In genomic region chr4:25441519-25442117, GRCh38 we compare ENCODE assay signal across 8 cellular contexts.
DNase-seq lines count a peak whose midpoint lies in the region; ATAC-seq and TF ChIP-seq lines count a peak whose summit lies in the region.

No MANE protein-coding gene starts in this region.

- no peak overlapping the region for H3K4me3 ChIP-seq in fibroblast of villous mesenchyme (ENCODE audit: low read depth, low read length)

- peak; percentile 67 for TF ChIP-seq CTCF in GM10266 (IDR thresholded peaks at IDR 0.05; ENCODE audit: control insufficient read depth, insufficient read depth, low read depth, missing control alignments)
- peak; percentile 78 for TF ChIP-seq CTCF in fibroblast of villous mesenchyme (IDR thresholded peaks at IDR 0.05; ENCODE audit: insufficient read depth, low read depth, low read length)
- peak; percentile 85 for TF ChIP-seq CTCF in osteocyte (IDR thresholded peaks at IDR 0.05)

- H3K27me3 Mint-ChIP-seq in osteocyte (ENCODE audit: unreplicated experiment) = no peaks in the 10 kb centered on the region

- H3K9me3 Mint-ChIP-seq in osteocyte (ENCODE audit: unreplicated experiment) = no peaks in the 10 kb centered on the region

- no peaks in the 10 kb centered on the region for H3K36me3 Mint-ChIP-seq in osteocyte (ENCODE audit: unreplicated experiment)

- no peak for ATAC-seq in GM19467 (IDR thresholded peaks at IDR 0.05; ENCODE audit: unreplicated experiment)

- H3K27ac Mint-ChIP-seq in osteocyte (ENCODE audit: unreplicated experiment) = no peak overlapping the region

- peaks cover 6% of the 10 kb centered on the region for H3K4me1 Mint-ChIP-seq in osteocyte (ENCODE audit: unreplicated experiment)

- no peak overlapping the region for H3K4me3 Mint-ChIP-seq in osteocyte (ENCODE audit: unreplicated experiment)

- DNase-seq in 8988T (peak; percentile 29), GM10266 (ENCODE audit: extremely low spot score) (peak; percentile 30), NCI-H146 (lab: John Stamatoyannopoulos, UW) (peak; percentile 74), SW 1271 (lab: John Stamatoyannopoulos, UW) (peak; percentile 34 to 41), fibroblast of villous mesenchyme (ENCODE audit: low read depth) (peak; percentile 56), osteocyte (ENCODE audit: extremely low spot score, unreplicated experiment) (no peak)
- DNase-seq in activated effector memory CD4-positive, alpha-beta T cell treated with anti-CD3 and anti-CD28 coated beads, Interleukin-2, amount 50 U/mL, for 16 hours = no peak

Comparison
In these comparisons a context has a peak if more than half of its experiments do, and no peak if none do; other contexts are left out.
1. DNase-seq: peak in 8988T (single experiment), GM10266 (single experiment), NCI-H146 (single experiment), SW 1271 (2 of 2) and fibroblast of villous mesenchyme (single experiment); none in osteocyte (single experiment) and activated effector memory CD4-positive, alpha-beta T cell treated with anti-CD3 and anti-CD28 coated beads, Interleukin-2, amount 50 U/mL, for 16 hours (single experiment).
2. Peak in every context shown above with its lines, with median percentiles within 50 percentile points of each other: CTCF ChIP-seq.